In genomic region chr6:18458081-18458480, GRCh38 we compare ENCODE assay signal across 7 cellular contexts.
DNase-seq lines count a peak whose midpoint lies in the region; ATAC-seq and TF ChIP-seq lines count a peak whose summit lies in the region.
"Not testable (repeated sequence)": the region's sequence is repeated elsewhere in the genome, so short reads cannot be mapped to it uniquely, and the experiment has no call there.

No MANE protein-coding gene starts in this region.

- TF ChIP-seq CTCF in WERI-Rb-1 (IDR thresholded peaks at IDR 0.05; ENCODE audit: low read depth, low read length); mammary epithelial cell (conservative IDR thresholded peaks at IDR 0.05 in 1 of 2, IDR thresholded peaks at IDR 0.05 in 1 of 2; ENCODE audit: extremely low read depth in 1 of 2, insufficient read depth in 1 of 2, low read depth in 1 of 2, low read length in 2 of 2); gastrocnemius medialis (IDR thresholded peaks at IDR 0.05 in 4 of 5, conservative IDR thresholded peaks at IDR 0.05 in 1 of 5): not testable (repeated sequence)

- ATAC-seq in esophagus mucosa (peak; percentile 33), gastrocnemius medialis (peak; percentile 79 to 80)

- TF ChIP-seq POLR2A in gastrocnemius medialis (IDR thresholded peaks at IDR 0.05) = not testable (repeated sequence)

- WGBS in mammary epithelial cell (ENCODE audit: low coverage, missing lambda C conversion rate) = 19% methylated on average over 6 of the region's 6 CpGs

- not testable (repeated sequence) for H4K20me1 ChIP-seq in mammary epithelial cell (ENCODE audit: insufficient read depth, low read length)

- dilution Hi-C loops in mammary epithelial cell (cut with HindIII; ENCODE audit: low sequenced_read_pairs) = not testable (repeated sequence)

- H3K9ac ChIP-seq in mammary epithelial cell (ENCODE audit: insufficient read depth, low read length) = not testable (repeated sequence)

- H3K4me3 ChIP-seq in WERI-Rb-1 (ENCODE audit: low read depth, low read length); mammary epithelial cell (replicated peaks in 1 of 3; ENCODE audit: insufficient read depth in 1 of 3, low read depth in 2 of 3, low read length in 3 of 3): not testable (repeated sequence)
- H3K4me3 ChIP-seq in gastrocnemius medialis = peak overlapping the region in 1 of 4 donors; percentile 11

- not testable (repeated sequence) for H3K27me3 ChIP-seq in WERI-Rb-1 (ENCODE audit: insufficient read depth, low read depth, severe bottlenecking); mammary epithelial cell (ENCODE audit: insufficient read depth, low read length); gastrocnemius medialis

- intact Hi-C loops in mammary epithelial cell (cut with micrococcal nuclease) (loop anchor here (5.0 kb wide), 2 partner anchors 71 to 131 kb away; partner anchors contain the start of gene RNF144B), gastrocnemius medialis (cut with DNase I; ENCODE audit: low total_unique reads) (loop anchor here (2.0 kb wide), 1 partner anchor 115 kb away; no protein-coding TSS in a partner anchor)

- CTCF ChIA-PET in mammary epithelial cell (lab: Charles Lee; ENCODE audit: low non-redundant PET) = not testable (repeated sequence)

- H3K79me2 ChIP-seq in mammary epithelial cell (ENCODE audit: insufficient read depth, low read length) = peaks cover 29% of the 10 kb centered on the region

- in situ Hi-C loops in mammary epithelial cell (cut with MboI; ENCODE audit: low sequenced_read_pairs in 2 of 2) = not testable (repeated sequence)
- in situ Hi-C loops in gastrocnemius medialis (cut with MboI; ENCODE audit: low sequenced_read_pairs in 4 of 4) = loop anchor here in 1 of 4 donors (25.0 kb wide), 1 partner anchor 121 kb away; no protein-coding TSS in a partner anchor

- not testable (repeated sequence) for H3K27ac ChIP-seq in WERI-Rb-1
- peak overlapping the region; percentile 62 for H3K27ac ChIP-seq in mammary epithelial cell (ENCODE audit: insufficient read depth, low read depth, low read length)
- peak overlapping the region; percentile 79 to 88 (median 82) for H3K27ac ChIP-seq in gastrocnemius medialis

- H3K9me3 ChIP-seq in WERI-Rb-1 (ENCODE audit: severe bottlenecking) = peaks cover 16% of the 10 kb centered on the region
- not testable (repeated sequence) for H3K9me3 ChIP-seq in mammary epithelial cell (replicated peaks; ENCODE audit: insufficient read depth, low read length); gastrocnemius medialis

- peak overlapping the region; percentile 9 for H2AFZ ChIP-seq in mammary epithelial cell (ENCODE audit: low read depth, low read length)

- not testable (repeated sequence) for BruUV-seq in mammary epithelial cell (replicated peaks; lab: Mats Ljungman, UMichigan)

- not testable (repeated sequence) for H3K36me3 ChIP-seq in WERI-Rb-1; mammary epithelial cell (ENCODE audit: insufficient read depth, low read length)
- H3K36me3 ChIP-seq in gastrocnemius medialis = peaks cover 0 to 15% of the 10 kb centered on the region in 2 donors

- peaks cover 22% of the 10 kb centered on the region for H3K4me1 ChIP-seq in mammary epithelial cell (ENCODE audit: insufficient read depth, low read length)
- peaks cover 58% of the 10 kb centered on the region in 2 donors for H3K4me1 ChIP-seq in gastrocnemius medialis

- peak overlapping the region; percentile 4 for H3K4me2 ChIP-seq in mammary epithelial cell (ENCODE audit: insufficient read depth, low read depth, low read length)

- DNase-seq in NCI-H82 (lab: John Stamatoyannopoulos, UW) = peak; percentile 4
- peak; percentile 67 for DNase-seq in WERI-Rb-1
- DNase-seq in mammary epithelial cell = peak; percentile 60
- DNase-seq in fibroblast of the conjunctiva (ENCODE audit: low read depth) = peak; percentile 14
- DNase-seq in left kidney (ENCODE audit: low read depth, low spot score) = peak; percentile 46
- peak; percentile 38 to 85 for DNase-seq in gastrocnemius medialis

Comparison
In these comparisons a context has a peak if more than half of its experiments do, and no peak if none do; other contexts are left out.
1. DNase-seq: peak in every context shown above with its lines; median percentile 67 in WERI-Rb-1; 62 in gastrocnemius medialis; 60 in mammary epithelial cell; 46 in left kidney; 14 in fibroblast of the conjunctiva; 4 in NCI-H82.